1 cellular context compared by ENCODE assay signal in genomic region chr12:69630191-69630590, GRCh38.
TF ChIP-seq lines count a peak whose summit lies in the region.

No MANE protein-coding gene starts in this region.

TF ChIP-seq in H1, 55 proteins besides CTCF, POLR2A, EP300 and RAD21:
- TF ChIP-seq SAP30 (IDR thresholded peaks at IDR 0.05; ENCODE audit: insufficient read depth, insufficient replicate concordance, low read length) = no peak
- TF ChIP-seq NANOG (IDR thresholded peaks at IDR 0.05; ENCODE audit: insufficient read depth, low read depth, low read length, poor library complexity, severe bottlenecking) = no peak
- TF ChIP-seq GTF2F1 (IDR thresholded peaks at IDR 0.05; ENCODE audit: borderline replicate concordance, low read depth, low read length) = no peak
- TF ChIP-seq CHD7 (IDR thresholded peaks at IDR 0.05; ENCODE audit: insufficient replicate concordance, low read length) = no peak
- no peak for TF ChIP-seq RBBP5 (IDR thresholded peaks at IDR 0.05; ENCODE audit: borderline replicate concordance, low read depth, low read length)
- TF ChIP-seq SP4 (IDR thresholded peaks at IDR 0.05; ENCODE audit: low read length) = no peak
- TF ChIP-seq PHF8 (conservative IDR thresholded peaks at IDR 0.05; ENCODE audit: low read depth, low read length) = no peak
- no peak for TF ChIP-seq NRF1 (IDR thresholded peaks at IDR 0.05; ENCODE audit: low read depth, low read length)
- TF ChIP-seq E2F6 (IDR thresholded peaks at IDR 0.05) = no peak
- TF ChIP-seq TEAD4 (IDR thresholded peaks at IDR 0.05; ENCODE audit: low read depth, low read length) = no peak
- TF ChIP-seq POLR2AphosphoS5 (IDR thresholded peaks at IDR 0.05; ENCODE audit: low read depth, low read length) = no peak
- TF ChIP-seq SIX5 (IDR thresholded peaks at IDR 0.05; ENCODE audit: low read depth, low read length) = no peak
- no peak for TF ChIP-seq CBX5 (IDR thresholded peaks at IDR 0.05; ENCODE audit: low read depth, low read length)
- no peak for TF ChIP-seq EGR1 (IDR thresholded peaks at IDR 0.05; ENCODE audit: borderline replicate concordance, low read depth, low read length)
- TF ChIP-seq SUZ12 (IDR thresholded peaks at IDR 0.05; ENCODE audit: low read length) = no peak
- TF ChIP-seq BCL11A (IDR thresholded peaks at IDR 0.05; ENCODE audit: low read depth in 2 of 2, low read length in 2 of 2) = no peak
- TF ChIP-seq MAFK (IDR thresholded peaks at IDR 0.05; ENCODE audit: low read depth, low read length) = no peak
- no peak for TF ChIP-seq TAF1 (IDR thresholded peaks at IDR 0.05; ENCODE audit: low read depth, low read length)
- TF ChIP-seq BACH1 (IDR thresholded peaks at IDR 0.05; ENCODE audit: low read length) = no peak
TF ChIP-seq in H1: peak in this region for 0.
